11 cellular contexts compared by ENCODE assay signal in the genomic region with DNA sequence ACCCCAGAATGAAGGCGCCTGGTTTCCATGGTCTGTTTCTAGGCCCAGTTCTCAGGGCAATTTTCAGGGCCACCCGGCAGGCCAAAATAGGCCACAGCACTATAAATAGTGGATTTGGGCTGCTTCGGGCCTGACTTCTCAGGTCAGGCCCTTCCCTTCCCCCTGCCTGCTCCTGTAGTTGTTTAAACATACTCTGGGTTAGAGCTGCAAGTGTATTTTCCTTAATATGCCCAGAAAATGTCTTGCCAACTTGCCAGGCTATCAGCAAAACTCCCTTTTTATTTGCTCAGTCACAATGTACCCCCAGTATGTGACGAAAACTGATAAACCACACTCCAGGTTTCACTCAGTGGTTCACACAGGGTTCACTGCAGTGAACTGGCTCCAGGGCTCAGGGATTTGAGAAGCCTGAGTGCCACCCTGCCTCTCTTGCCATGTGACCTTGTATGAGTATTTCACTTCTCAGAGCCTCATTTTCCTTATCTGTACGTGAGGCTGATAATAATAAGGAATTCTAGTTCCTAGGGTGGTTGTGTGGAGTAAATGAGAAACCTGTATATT.
DNase-seq lines count a peak whose midpoint lies in the region; ATAC-seq, FAIRE-seq and TF ChIP-seq lines count a peak whose summit lies in the region.
"Had no signal": no experiment of that assay in that cellular context is flagged by ENCODE, and none has a peak within 500 bp of the region (broad histone marks: within the 10 kb centered on the region; RNA-seq: fewer than 3 reads in every experiment).

No MANE protein-coding gene starts in this region.

- RAD21 ChIA-PET in GM12878 (lab: Charles Lee; ENCODE audit: unreplicated experiment): interaction anchor here (0.9 kb wide), 1 partner anchor 33 kb away, joined by 5 read pairs; no protein-coding TSS in a partner anchor

- peak overlapping the region; percentile 50 for H3K27ac Mint-ChIP-seq in Caco-2 (ENCODE audit: unreplicated experiment)

- peak; percentile 81 for ATAC-seq in GM21825 (IDR thresholded peaks at IDR 0.05; ENCODE audit: unreplicated experiment)
- ATAC-seq in GM12878: peak; percentile 98
- ATAC-seq: activated T-cell treated with anti-CD3 and anti-CD28 coated beads, Interleukin-2, amount 50 U/mL, for 4 hours had no signal

- H3K36me3 ChIP-seq in Caco-2 (ENCODE audit: control insufficient read depth, insufficient read depth, low read length) (no peaks in the 10 kb centered on the region), GM12878 (ENCODE audit: control insufficient read depth in 2 of 2, insufficient read depth in 2 of 2, low read length in 1 of 2) (no peaks in the 10 kb centered on the region), WERI-Rb-1 (no peaks in the 10 kb centered on the region)

- no peak for TF ChIP-seq CTCF in Caco-2 (IDR thresholded peaks at IDR 0.05; ENCODE audit: insufficient read depth in 1 of 2, low read depth in 1 of 2, low read length in 1 of 2, severe bottlenecking in 1 of 2, unreplicated experiment in 1 of 2)
- TF ChIP-seq CTCF in GM12878 (IDR thresholded peaks at IDR 0.05 in 2 of 3, conservative IDR thresholded peaks at IDR 0.05 in 1 of 3; ENCODE audit: control insufficient read depth in 2 of 3, extremely low read depth in 1 of 3, insufficient read depth in 1 of 3, low read depth in 3 of 3, low read length in 3 of 3): no peak
- no peak for TF ChIP-seq CTCF in GM13976 (IDR thresholded peaks at IDR 0.05; ENCODE audit: borderline replicate concordance, control extremely low read depth, extremely low read depth, insufficient read depth, missing control alignments)
- no peak for TF ChIP-seq CTCF in WERI-Rb-1 (IDR thresholded peaks at IDR 0.05; ENCODE audit: low read depth, low read length)
- TF ChIP-seq CTCF in foreskin fibroblast (IDR thresholded peaks at IDR 0.05; ENCODE audit: low read depth, low read length): no peak

- FAIRE-seq in GM12878 (lab: Jason Lieb, UNC): no peak

- no peaks in the 10 kb centered on the region for H3K36me3 Mint-ChIP-seq in Caco-2 (ENCODE audit: insufficient read depth, unreplicated experiment)

- CTCF ChIA-PET in Caco-2 (lab: Charles Lee): no interaction called here
- CTCF ChIA-PET in GM12878 (lab: Yijun Ruan, JAX): no interaction called here

- SMC1A ChIA-PET in GM12878 (lab: Charles Lee; ENCODE audit: uncharacterized antibody, unreplicated experiment): interaction anchor here (0.7 kb wide), 1 partner anchor 23 kb away, joined by 3 read pairs; no protein-coding TSS in a partner anchor

- no peaks in the 10 kb centered on the region for H3K4me1 Mint-ChIP-seq in Caco-2 (ENCODE audit: low read depth, unreplicated experiment)

- in situ Hi-C loops in GM12878 (cut with MboI): no loop called here
- in situ Hi-C loops in GM13976 (cut with MboI; ENCODE audit: low sequenced_read_pairs, unreplicated experiment): no loop called here

- H3K27ac ChIP-seq in GM12878 (ENCODE audit: control insufficient read depth, insufficient read depth) (no peak overlapping the region), WERI-Rb-1 (no peak overlapping the region)

- TF ChIP-seq RAD21 in GM12878 (IDR thresholded peaks at IDR 0.05; ENCODE audit: insufficient read depth, low read depth, low read length): no peak

- no peaks in the 10 kb centered on the region for H4K20me1 ChIP-seq in GM12878 (ENCODE audit: control insufficient read depth, insufficient read depth)

- H3K9me3 Mint-ChIP-seq in Caco-2 (ENCODE audit: unreplicated experiment): peaks cover 16% of the 10 kb centered on the region

- H3K79me2 ChIP-seq in GM12878 (ENCODE audit: control insufficient read depth, insufficient read depth, low read length): no peaks in the 10 kb centered on the region

- H3K27me3 ChIP-seq in Caco-2 (replicated peaks; ENCODE audit: control insufficient read depth, insufficient read depth, low read length) (no peaks in the 10 kb centered on the region), GM12878 (replicated peaks in 1 of 2; ENCODE audit: control insufficient read depth in 2 of 2, insufficient read depth in 2 of 2, low read length in 1 of 2) (no peaks in the 10 kb centered on the region), WERI-Rb-1 (ENCODE audit: insufficient read depth, low read depth, severe bottlenecking) (no peaks in the 10 kb centered on the region)

- POLR2A ChIA-PET in Caco-2 (lab: Charles Lee) (no interaction called here), GM12878 (lab: Charles Lee) (interaction anchor here (0.6 kb wide), 1 partner anchor 17 kb away, joined by 4 read pairs; no protein-coding TSS in a partner anchor)

- no peak for DNase-seq in Caco-2
- peak; percentile 49 for DNase-seq in GM12878 (ENCODE audit: low read depth, low spot score)
- peak; percentile 73 for DNase-seq in medulla oblongata (ENCODE audit: extremely low spot score)
- DNase-seq in GM13976 (ENCODE audit: low spot score): no peak
- DNase-seq in NCI-H1930 (lab: John Stamatoyannopoulos, UW): no peak
- no peak for DNase-seq in WERI-Rb-1
- DNase-seq in foreskin fibroblast: no peak
- DNase-seq: activated T-cell treated with anti-CD3 and anti-CD28 coated beads, Interleukin-2, amount 50 U/mL, for 4 hours; CD8-positive, alpha-beta memory T cell; SHP77 treated with DMSO at 0.1 percent for 48 hours had no signal

- H3K4me2 ChIP-seq in GM12878 (ENCODE audit: control insufficient read depth, insufficient read depth): no peak overlapping the region

- 28% methylated on average over 5 of the region's 5 CpGs for WGBS in GM12878 (ENCODE audit: insufficient coverage, insufficient replicate concordance, low lambda C conversion rate, missing lambda C conversion rate)

- peaks cover 17% of the 10 kb centered on the region for H3K9me3 ChIP-seq in Caco-2
- peaks cover 4% of the 10 kb centered on the region; the same call in 1 of the 3 replicates for H3K9me3 ChIP-seq in GM12878 (replicated peaks; ENCODE audit: control insufficient read depth, insufficient read depth, low read length)
- peaks cover 11% of the 10 kb centered on the region for H3K9me3 ChIP-seq in WERI-Rb-1 (ENCODE audit: severe bottlenecking)

- H3K27me3 Mint-ChIP-seq in Caco-2 (ENCODE audit: insufficient read depth, unreplicated experiment): no peaks in the 10 kb centered on the region

- H3K9ac ChIP-seq in GM12878 (ENCODE audit: control insufficient read depth, insufficient read depth, low read length): no peak overlapping the region

- peaks cover 47% of the 10 kb centered on the region for H3K4me1 ChIP-seq in Caco-2
- peaks cover 4% of the 10 kb centered on the region; the same call in 1 of the 2 replicates for H3K4me1 ChIP-seq in GM12878 (ENCODE audit: control insufficient read depth, insufficient read depth, low read length)

- no peak overlapping the region for H2AFZ ChIP-seq in GM12878 (ENCODE audit: control insufficient read depth, low read depth, low read length)

- TF ChIP-seq EP300 in GM12878 (IDR thresholded peaks at IDR 0.05; ENCODE audit: borderline replicate concordance in 1 of 2, control insufficient read depth in 1 of 2, low read depth in 2 of 2, low read length in 2 of 2): peak in 1 of 2 experiments; percentile 82; a peak in 1 of 4 replicates

- no peak overlapping the region for H3K4me3 Mint-ChIP-seq in Caco-2 (ENCODE audit: unreplicated experiment)
- H3K4me3 Mint-ChIP-seq: activated T-cell treated with anti-CD3 and anti-CD28 coated beads, Interleukin-2, amount 50 U/mL, for 4 hours; CD8-positive, alpha-beta memory T cell had no signal

- TF ChIP-seq POLR2A in GM12878 (IDR thresholded peaks at IDR 0.05; ENCODE audit: low read depth, low read length): no peak

- intact Hi-C loops in Caco-2 (cut with micrococcal nuclease; ENCODE audit: unreplicated experiment): no loop called here
- intact Hi-C loops in GM12878 (cut with micrococcal nuclease; ENCODE audit: unreplicated experiment): loop anchor here (10.0 kb wide), 1 partner anchor 47 kb away; no protein-coding TSS in a partner anchor

- H3K4me3 ChIP-seq in Caco-2 (ENCODE audit: low read depth, low read length) (no peak overlapping the region), GM12878 (no peak overlapping the region), WERI-Rb-1 (ENCODE audit: low read depth, low read length) (no peak overlapping the region), foreskin fibroblast (ENCODE audit: low read depth in 1 of 2, low read length in 2 of 2) (no peak overlapping the region)

- BruUV-seq in Caco-2 (replicated peaks; lab: Mats Ljungman, UMichigan) (no TSS peak), GM12878 (replicated peaks; lab: Mats Ljungman, UMichigan) (no TSS peak)

TF ChIP-seq in GM12878, 131 proteins besides CTCF, POLR2A, EP300 and RAD21 (continues in another document):
- TF ChIP-seq POU2F2 (IDR thresholded peaks at IDR 0.05; ENCODE audit: borderline replicate concordance, low read depth, low read length) (no peak), TCF7 (IDR thresholded peaks at IDR 0.05; ENCODE audit: borderline replicate concordance) (no peak), SREBF2 (IDR thresholded peaks at IDR 0.05; ENCODE audit: low read length) (no peak), IKZF2 (IDR thresholded peaks at IDR 0.05) (peak; percentile 69 to 76), KAT2A (conservative IDR thresholded peaks at IDR 0.05; ENCODE audit: control insufficient read depth, low read depth, low read length) (no peak), NRF1 (conservative IDR thresholded peaks at IDR 0.05; ENCODE audit: low read depth, low read length) (no peak), NR2F1 (conservative IDR thresholded peaks at IDR 0.05) (peak; percentile 53; the same call in 1 of the 2 replicates), MEF2B (IDR thresholded peaks at IDR 0.05; ENCODE audit: partially characterized antibody, poor library complexity, severe bottlenecking) (peak; percentile 29), RELA (IDR thresholded peaks at IDR 0.05; ENCODE audit: borderline replicate concordance, partially characterized antibody) (peak; percentile 32)
- TF ChIP-seq, protein P1, sequence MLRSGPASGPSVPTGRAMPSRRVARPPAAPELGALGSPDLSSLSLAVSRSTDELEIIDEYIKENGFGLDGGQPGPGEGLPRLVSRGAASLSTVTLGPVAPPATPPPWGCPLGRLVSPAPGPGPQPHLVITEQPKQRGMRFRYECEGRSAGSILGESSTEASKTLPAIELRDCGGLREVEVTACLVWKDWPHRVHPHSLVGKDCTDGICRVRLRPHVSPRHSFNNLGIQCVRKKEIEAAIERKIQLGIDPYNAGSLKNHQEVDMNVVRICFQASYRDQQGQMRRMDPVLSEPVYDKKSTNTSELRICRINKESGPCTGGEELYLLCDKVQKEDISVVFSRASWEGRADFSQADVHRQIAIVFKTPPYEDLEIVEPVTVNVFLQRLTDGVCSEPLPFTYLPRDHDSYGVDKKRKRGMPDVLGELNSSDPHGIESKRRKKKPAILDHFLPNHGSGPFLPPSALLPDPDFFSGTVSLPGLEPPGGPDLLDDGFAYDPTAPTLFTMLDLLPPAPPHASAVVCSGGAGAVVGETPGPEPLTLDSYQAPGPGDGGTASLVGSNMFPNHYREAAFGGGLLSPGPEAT (IDR thresholded peaks at IDR 0.05; ENCODE audit: low read depth): peak; percentile 71

Comparison
In these comparisons a context has a peak if more than half of its experiments do, and no peak if none do; other contexts are left out.
1. DNase-seq: peak in GM12878 (single experiment) and medulla oblongata (single experiment); none in Caco-2 (0 of 2), GM13976 (single experiment), NCI-H1930 (0 of 2), WERI-Rb-1 (single experiment) and foreskin fibroblast (0 of 2).